8 cellular contexts compared by ENCODE assay signal in the genomic region with DNA sequence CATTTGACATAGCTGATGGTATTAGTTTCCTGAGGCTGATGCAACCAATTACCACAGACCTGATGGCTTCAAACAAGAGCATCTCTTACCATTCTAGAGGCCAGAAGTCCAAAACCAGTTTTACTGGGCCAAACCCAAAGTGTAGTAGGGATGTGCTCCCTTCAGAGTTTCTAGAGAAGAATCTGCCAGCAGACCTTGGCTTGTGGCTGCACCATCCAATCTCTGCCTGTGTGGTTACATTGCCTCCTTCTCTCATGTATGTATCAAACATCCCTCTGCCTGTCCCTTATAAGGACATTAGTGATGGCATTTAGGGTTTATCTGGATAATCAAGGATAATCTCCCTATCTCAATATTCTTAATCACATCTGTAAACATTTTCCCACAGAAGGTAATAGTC.
"Had no signal": no experiment of that assay in that cellular context is flagged by ENCODE, and none has a peak within 500 bp of the region (broad histone marks: within the 10 kb centered on the region; RNA-seq: fewer than 3 reads in every experiment).

No MANE protein-coding gene starts in this region.

- FAIRE-seq: G401.6, GM12878, GM12891, GM12892, GM18507, GM19239 had no signal

- ATAC-seq: GM12878 had no signal

- DNase-seq: GDM1, GF-D8 had no signal

- H3K4me3 ChIP-seq: GM12878 had no signal
